ENCODE assay signal across 13 cellular contexts in the genomic region with DNA sequence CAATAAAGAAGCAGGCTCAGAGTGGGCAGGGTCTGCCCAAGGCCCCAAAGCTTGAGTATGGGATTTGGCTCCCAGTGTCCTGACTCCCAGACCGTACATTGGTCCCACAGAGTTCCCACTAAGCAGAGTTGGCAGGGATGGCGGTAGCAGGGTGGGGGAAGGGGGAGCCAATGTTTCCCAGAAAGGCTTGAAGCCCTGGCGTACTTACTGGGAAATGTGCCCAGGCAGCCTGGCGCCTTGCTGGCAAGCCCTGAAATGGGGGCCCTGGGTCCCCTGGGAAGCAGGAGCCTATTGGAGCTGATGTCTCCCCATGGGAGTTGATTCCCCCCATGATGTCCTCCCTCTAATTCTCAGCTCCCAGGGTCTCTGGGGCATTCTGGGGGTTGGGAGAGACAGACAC. TPM values are rescaled to one million over a fixed set of nuclear protein-coding genes. Genes with fewer than 3 reads are reported as not detected.
A peak's percentile ranks its signal among the peaks of the same experiment; 100 is the strongest.
DNase-seq lines count a peak whose midpoint lies in the region; ATAC-seq and TF ChIP-seq lines count a peak whose summit lies in the region.
"Had no signal": no experiment of that assay in that cellular context is flagged by ENCODE, and none has a peak within 500 bp of the region (broad histone marks: within the 10 kb centered on the region; RNA-seq: fewer than 3 reads in every experiment).

No MANE protein-coding gene starts in this region.

- H3K36me3 ChIP-seq in lower lobe of right lung (no peaks in the 10 kb centered on the region), stomach (no peaks in the 10 kb centered on the region)

- H3K27ac Mint-ChIP-seq in CD14-positive monocyte, result no peak overlapping the region
- H3K27ac Mint-ChIP-seq: activated naive CD8-positive, alpha-beta T cell treated with anti-CD3 and anti-CD28 coated beads, Interleukin-2, amount 50 U/mL, for 24 hours had no signal

- 38 to 58% (median 44%) methylated on average over 4 of the region's 4 CpGs for WGBS in stomach, 5 donors

- H3K4me3 ChIP-seq in coronary artery, result peak overlapping the region; percentile 85
- peak overlapping the region; percentile 0 for H3K4me3 ChIP-seq in lower lobe of right lung
- no peak overlapping the region for H3K4me3 ChIP-seq in stomach
- H3K4me3 ChIP-seq: SJSA1 had no signal

- peak; percentile 74 for TF ChIP-seq EP300 in stomach (IDR thresholded peaks at IDR 0.05)

- H3K27me3 ChIP-seq in lower lobe of right lung (ENCODE audit: low read depth) (no peaks in the 10 kb centered on the region), stomach (no peaks in the 10 kb centered on the region)
- H3K27me3 ChIP-seq: SJSA1 had no signal

- H3K4me1 Mint-ChIP-seq in CD14-positive monocyte, result peaks cover 35% of the 10 kb centered on the region

- no peak overlapping the region for H3K4me3 Mint-ChIP-seq in CD14-positive monocyte
- H3K4me3 Mint-ChIP-seq: activated naive CD8-positive, alpha-beta T cell treated with anti-CD3 and anti-CD28 coated beads, Interleukin-2, amount 50 U/mL, for 24 hours had no signal

- no peaks in the 10 kb centered on the region for H3K9me3 ChIP-seq in lower lobe of right lung
- no peaks in the 10 kb centered on the region for H3K9me3 ChIP-seq in stomach
- H3K9me3 ChIP-seq: SJSA1 had no signal

- peaks cover 0 to 10% of the 10 kb centered on the region in 2 donors for H3K36me3 Mint-ChIP-seq in CD14-positive monocyte

- H3K27ac ChIP-seq in coronary artery (peak overlapping the region; percentile 96 to 99), lower lobe of right lung (peak overlapping the region; percentile 79), stomach (peak overlapping the region in 4 of 5 donors; percentile 74 to 97 (median 94))
- H3K27ac ChIP-seq: epithelial cell of prostate, SJSA1 had no signal

- peaks cover 0 to 6% (median 0%) of the 10 kb centered on the region in 7 donors for H3K9me3 Mint-ChIP-seq in CD14-positive monocyte
- H3K9me3 Mint-ChIP-seq: activated naive CD8-positive, alpha-beta T cell treated with anti-CD3 and anti-CD28 coated beads, Interleukin-2, amount 50 U/mL, for 24 hours had no signal

- peaks cover 4 to 11% (median 6%) of the 10 kb centered on the region in 3 donors for H3K27me3 Mint-ChIP-seq in CD14-positive monocyte (ENCODE audit: low read depth in 3 of 3)
- H3K27me3 Mint-ChIP-seq: activated naive CD8-positive, alpha-beta T cell treated with anti-CD3 and anti-CD28 coated beads, Interleukin-2, amount 50 U/mL, for 24 hours had no signal

- ATAC-seq in lower lobe of right lung (peak; percentile 39 to 65), GM21447 (IDR thresholded peaks at IDR 0.05; ENCODE audit: unreplicated experiment) (no peak)
- ATAC-seq: activated naive CD8-positive, alpha-beta T cell treated with anti-CD3 and anti-CD28 coated beads, Interleukin-2, amount 50 U/mL, for 24 hours; left lobe of liver had no signal

- peaks cover 98% of the 10 kb centered on the region for H3K4me1 ChIP-seq in lower lobe of right lung
- H3K4me1 ChIP-seq in stomach, result peaks cover 85 to 99% (median 93%) of the 10 kb centered on the region in 4 donors

- no peak for TF ChIP-seq CTCF in coronary artery (IDR thresholded peaks at IDR 0.05)
- no peak for TF ChIP-seq CTCF in lower lobe of right lung (IDR thresholded peaks at IDR 0.05)
- no peak for TF ChIP-seq CTCF in stomach (IDR thresholded peaks at IDR 0.05)
- no peak for TF ChIP-seq CTCF in CD14-positive monocyte (IDR thresholded peaks at IDR 0.05)

- intact Hi-C loops in lower lobe of right lung (cut with DNase I) (no loop called here), stomach (cut with DNase I; ENCODE audit: low total_unique reads) (no loop called here), CD14-positive monocyte (cut with micrococcal nuclease) (no loop called here)

- no peak for TF ChIP-seq POLR2A in stomach (IDR thresholded peaks at IDR 0.05)

- DNase-seq in M059J (ENCODE audit: low read depth), result peak; percentile 66
- peak; percentile 95 for DNase-seq in coronary artery (ENCODE audit: low spot score)
- DNase-seq in lower lobe of right lung, result peak; percentile 77
- peak; percentile 52 for DNase-seq in stomach
- no peak for DNase-seq in RPMI8226
- no peak for DNase-seq in NCI-H345 treated with DMSO at 0.1 percent for 48 hours (lab: John Stamatoyannopoulos, UW; ENCODE audit: unreplicated experiment)
- no peak for DNase-seq in CD14-positive monocyte (ENCODE audit: low spot score)
- DNase-seq: activated naive CD8-positive, alpha-beta T cell treated with anti-CD3 and anti-CD28 coated beads, Interleukin-2, amount 50 U/mL, for 24 hours; NCI-H2227 treated with DMSO at 0.1 percent for 48 hours had no signal

RNA-seq across cellular contexts. Expression of a gene that starts 9.3 kb away (rescaled TPM):
- 6.0 and 17.5 TPM in 2 replicates for total RNA-seq in M059J (2014; rRNA removed; shearing (Covaris generic))
- total RNA-seq in lower lobe of right lung, result 56.5 TPM
- total RNA-seq in stomach, result 10 to 100 TPM; 29.9 to 66.5 (median 38.8) TPM
- 10 to 100 TPM in 2 of 3 donors, 1 to 10 TPM in 1; 5.0 to 13.1 (median 10.8) TPM for polyA plus RNA-seq in stomach
- under 1 TPM; 0.16 to 0.55 TPM for polyA plus RNA-seq in CD14-positive monocyte

RNA-seq across cellular contexts. Expression of a gene that starts 45.2 kb away (rescaled TPM):
- total RNA-seq in M059J (2014; rRNA removed; shearing (Covaris generic)), result 3.3 and 5.6 TPM in 2 replicates
- total RNA-seq in lower lobe of right lung (3.6 TPM), stomach (1 to 10 TPM in 1 of 5 donors, under 1 TPM in 1, not detected in 3; 0.29 to 1.3 TPM)
- polyA plus RNA-seq in stomach (1 to 10 TPM; 1.2 to 2.9 (median 2.1) TPM), CD14-positive monocyte (1 to 10 TPM; 1.7 to 5.1 TPM)
- total RNA-seq: SJSA1 had no signal

RNA-seq across cellular contexts. Expression of a gene that starts 58.8 kb away (rescaled TPM):
- total RNA-seq in M059J (2014; rRNA removed; shearing (Covaris generic)), result 6.6 and 10.8 TPM in 2 replicates
- total RNA-seq in lower lobe of right lung (15.4 TPM), stomach (10 to 100 TPM in 1 of 5 donors, 1 to 10 TPM in 2, not detected in 2; 2.2 to 18.7 (median 2.9) TPM)
- polyA plus RNA-seq in stomach (1 to 10 TPM; 1.2 to 1.6 (median 1.2) TPM), CD14-positive monocyte (10 to 100 TPM; 16.4 to 27.3 TPM)

Comparison
In these comparisons a context has a peak if more than half of its experiments do, and no peak if none do; other contexts are left out.
1. DNase-seq: peak in M059J (single experiment), coronary artery (single experiment), lower lobe of right lung (single experiment) and stomach (single experiment); none in RPMI8226 (single experiment), NCI-H345 treated with DMSO at 0.1 percent for 48 hours (single experiment) and CD14-positive monocyte (single experiment).
2. H3K4me3 ChIP-seq: peak in coronary artery (single experiment) and lower lobe of right lung (single experiment); none in stomach (0 of 4).
3. Peak in every context shown above with its lines, with median percentiles within 50 percentile points of each other: H3K27ac ChIP-seq.